Comparison of ENCODE assay signal across 23 cellular contexts in the genomic region with DNA sequence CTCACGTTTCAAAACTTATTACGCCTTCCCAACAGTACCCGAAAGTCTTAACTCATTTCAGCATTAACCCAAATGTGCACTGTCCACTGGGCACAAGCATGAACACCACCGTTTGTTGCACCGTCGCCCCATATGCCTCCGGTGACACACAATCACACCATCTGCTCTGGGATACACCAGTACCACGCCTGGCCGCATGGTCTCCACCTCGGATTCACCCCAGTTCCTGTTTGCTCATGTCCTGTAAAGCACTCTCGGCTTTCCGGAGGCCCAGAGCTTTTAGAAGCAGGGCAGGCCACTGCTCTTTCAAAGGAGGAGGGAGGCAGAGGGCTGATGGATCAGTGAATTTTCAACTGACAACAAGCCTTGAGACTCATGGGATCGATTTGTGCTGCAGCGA.
"Had no signal": no experiment of that assay in that cellular context is flagged by ENCODE, and none has a peak within 500 bp of the region (broad histone marks: within the 10 kb centered on the region; RNA-seq: fewer than 3 reads in every experiment).

No MANE protein-coding gene starts in this region.

- H3K79me2 ChIP-seq: parathyroid adenoma had no signal

- ATAC-seq: esophagus mucosa; gastrocnemius medialis; left lung; mucosa of descending colon; natural killer cell treated with Interleukin-12 subunit alpha and Interleukin-12 subunit beta and Interleukin-15 and Interleukin-18, amount 100 ng/mL, for 72 hours; right lobe of liver had no signal

- H3K36me3 ChIP-seq: gastrocnemius medialis, left lung, right lobe of liver, stomach, thyroid gland, vagina had no signal

- H2AFZ ChIP-seq: parathyroid adenoma had no signal

- H3K4me1 ChIP-seq: gastrocnemius medialis, left lung, parathyroid adenoma, right lobe of liver, stomach, thyroid gland, vagina had no signal

- DNase-seq: effector CD8-positive, alpha-beta T cell; endodermal cell; foreskin fibroblast; gastrocnemius medialis; head of caudate nucleus; left lung; mesenchymal stem cell; mucosa of descending colon; naive B cell; small intestine; stimulated activated CD4-positive, alpha-beta T cell treated with anti-CD3 and anti-CD28 coated beads, Interleukin-15, amount 100 ng/mL, for 24 hours; stimulated activated CD4-positive, alpha-beta T cell treated with anti-CD3 and anti-CD28 coated beads, Interleukin-2, amount 100 ng/mL, for 48 hours; stimulated activated CD8-positive, alpha-beta memory T cell treated with anti-CD3 and anti-CD28 coated beads, Interleukin-4, amount 100 ng/mL, for 48 hours; stimulated activated naive CD4-positive, alpha-beta T cell treated with Interleukin-2 at 50 U/mL for 16 hours; stomach; thyroid gland; trophoblast cell had no signal

- H3K4me3 ChIP-seq: gastrocnemius medialis, left lung, mucosa of descending colon, right lobe of liver, stomach, thyroid gland, vagina had no signal

- H3K27ac ChIP-seq: epithelial cell of prostate, gastrocnemius medialis, left lung, parathyroid adenoma, right lobe of liver, stomach, thyroid gland, vagina had no signal

- H3K9me3 ChIP-seq: gastrocnemius medialis, right lobe of liver, thyroid gland, vagina had no signal

- H3K27me3 ChIP-seq: gastrocnemius medialis, left lung, right lobe of liver, stomach, thyroid gland, vagina had no signal

- H3K9ac ChIP-seq: parathyroid adenoma had no signal
